Comparison of ENCODE assay signal across 8 cellular contexts in the genomic region with DNA sequence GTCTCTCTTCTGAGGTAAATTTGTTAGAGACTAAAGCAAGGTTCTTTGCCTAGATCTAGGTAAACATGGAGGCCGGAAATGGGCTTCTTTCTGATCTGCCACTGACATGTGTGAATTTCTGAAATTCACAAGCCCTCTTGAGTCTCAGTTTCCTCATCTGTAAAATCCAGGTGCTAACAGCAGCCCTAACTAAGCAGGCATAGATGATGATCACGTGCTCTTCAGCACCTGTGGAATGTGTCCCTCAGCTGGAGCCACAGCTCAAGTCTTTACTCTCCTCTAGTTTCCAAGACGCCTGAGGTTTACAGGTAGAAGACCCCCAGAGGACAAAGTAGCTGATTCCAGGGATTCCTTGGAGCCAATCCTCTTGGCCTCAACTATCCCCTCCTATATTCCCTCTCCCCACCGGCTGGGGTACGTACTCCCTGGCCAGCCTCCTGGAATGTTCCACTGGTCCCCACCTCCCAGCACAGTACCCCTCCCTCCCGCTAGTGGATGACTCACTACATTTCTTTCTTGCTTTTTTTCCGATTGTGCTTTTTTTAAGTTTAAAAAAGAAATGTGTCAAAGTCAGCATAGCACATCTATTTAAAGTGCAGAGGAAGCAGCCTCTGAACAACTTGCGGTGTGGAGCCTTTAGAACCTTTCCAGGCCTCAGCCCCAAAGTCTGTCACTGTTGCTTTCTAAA.
DNase-seq lines count a peak whose midpoint lies in the region; ATAC-seq and TF ChIP-seq lines count a peak whose summit lies in the region.

No MANE protein-coding gene starts in this region.

- POLR2A ChIA-PET in activated B cell treated with CpG ODN at 0.5 μM for 24 hours (lab: Charles Lee) = interaction anchor here (0.6 to 2.9 kb wide), 3 partner anchors 27 to 460 kb away, joined by 4 to 14 read pairs (median 6); a partner anchor contains a TSS

- peak overlapping the region; percentile 62; the same call in 1 of the 2 replicates for H3K4me3 ChIP-seq in iPS-20b (ENCODE audit: low read length)
- H3K4me3 ChIP-seq in subcutaneous abdominal adipose tissue (ENCODE audit: low read depth in 1 of 5, low read length in 5 of 5) = peak overlapping the region; percentile 55 to 77 (median 62)

- intact Hi-C loops in activated B cell treated with CpG ODN at 0.5 μM for 24 hours (cut with micrococcal nuclease) = loop anchor here (1.0 to 10.0 kb wide), 6 partner anchors 99 to 1151 kb away; a partner anchor contains a TSS

- DNase-seq in GM10266 (ENCODE audit: extremely low spot score) (peak; percentile 9), activated B cell treated with CpG ODN at 0.5 μM for 24 hours (no peak), NCI-H146 treated with DMSO at 0.1 percent for 48 hours (lab: John Stamatoyannopoulos, UW; ENCODE audit: unreplicated experiment) (no peak), NCI-H446 (lab: John Stamatoyannopoulos, UW) (no peak), GM13976 (ENCODE audit: low spot score) (no peak)

- peaks cover 6% of the 10 kb centered on the region; the same call in 1 of the 2 replicates for H3K27me3 ChIP-seq in iPS-20b (ENCODE audit: insufficient read depth, low read length)
- H3K27me3 ChIP-seq in subcutaneous abdominal adipose tissue (ENCODE audit: control insufficient read depth in 5 of 5, insufficient read depth in 4 of 5, low read length in 5 of 5) = peaks cover 0 to 10% (median 9%) of the 10 kb centered on the region in 5 donors

- CTCF ChIA-PET in activated B cell treated with CpG ODN at 0.5 μM for 24 hours (lab: Charles Lee) = no interaction called here

- ATAC-seq in HG02623 (IDR thresholded peaks at IDR 0.05; ENCODE audit: unreplicated experiment) (peak; percentile 18), activated B cell treated with CpG ODN at 0.5 μM for 24 hours (ENCODE audit: low read depth) (no peak)

- H3K36me3 Mint-ChIP-seq in activated B cell treated with CpG ODN at 0.5 μM for 24 hours (ENCODE audit: low read depth) = peaks cover 3% of the 10 kb centered on the region

- no peaks in the 10 kb centered on the region for H3K9me3 Mint-ChIP-seq in activated B cell treated with CpG ODN at 0.5 μM for 24 hours

- TF ChIP-seq CTCF in GM10266 (IDR thresholded peaks at IDR 0.05; ENCODE audit: control insufficient read depth, insufficient read depth, low read depth, missing control alignments) (no peak), activated B cell treated with CpG ODN at 0.5 μM for 24 hours (IDR thresholded peaks at IDR 0.05) (no peak), GM13976 (IDR thresholded peaks at IDR 0.05; ENCODE audit: borderline replicate concordance, control extremely low read depth, extremely low read depth, insufficient read depth, missing control alignments) (no peak)

- no peak overlapping the region; the same call in 1 of the 2 replicates for H3K9ac ChIP-seq in iPS-20b (ENCODE audit: low read depth, low read length)
- peak overlapping the region in 1 of 5 donors; percentile 31 for H3K9ac ChIP-seq in subcutaneous abdominal adipose tissue (ENCODE audit: low read length in 5 of 5)

- H3K4me1 Mint-ChIP-seq in activated B cell treated with CpG ODN at 0.5 μM for 24 hours = peaks cover 25% of the 10 kb centered on the region

- H3K36me3 ChIP-seq in iPS-20b (ENCODE audit: insufficient read depth, low read depth, low read length) (no peaks in the 10 kb centered on the region), subcutaneous abdominal adipose tissue (ENCODE audit: control insufficient read depth in 5 of 5, insufficient read depth in 5 of 5, low read length in 5 of 5) (no peaks in the 10 kb centered on the region)

- in situ Hi-C loops in GM13976 (cut with MboI; ENCODE audit: low sequenced_read_pairs, unreplicated experiment) = no loop called here

- no peaks in the 10 kb centered on the region; the same call in 1 of the 2 replicates for H3K4me1 ChIP-seq in iPS-20b (ENCODE audit: insufficient read depth, low read length)
- H3K4me1 ChIP-seq in subcutaneous abdominal adipose tissue (ENCODE audit: control insufficient read depth in 5 of 5, insufficient read depth in 5 of 5, low read length in 5 of 5) = peaks cover 0 to 40% (median 27%) of the 10 kb centered on the region in 5 donors

- H3K9me3 ChIP-seq in iPS-20b (ENCODE audit: insufficient read depth, low read depth, low read length) = no peaks in the 10 kb centered on the region
- peaks cover 0 to 8% (median 4%) of the 10 kb centered on the region in 5 donors for H3K9me3 ChIP-seq in subcutaneous abdominal adipose tissue (ENCODE audit: control insufficient read depth in 5 of 5, low read length in 5 of 5)

- no peaks in the 10 kb centered on the region for H3K27me3 Mint-ChIP-seq in activated B cell treated with CpG ODN at 0.5 μM for 24 hours

- H3K27ac ChIP-seq in iPS-20b (ENCODE audit: low read length) (no peak overlapping the region), subcutaneous abdominal adipose tissue (ENCODE audit: low read depth, low read length) (peak overlapping the region; percentile 67)

- peak overlapping the region; percentile 94 for H3K27ac Mint-ChIP-seq in activated B cell treated with CpG ODN at 0.5 μM for 24 hours

- peak overlapping the region; percentile 91 for H3K4me3 Mint-ChIP-seq in activated B cell treated with CpG ODN at 0.5 μM for 24 hours
